In the genomic region with DNA sequence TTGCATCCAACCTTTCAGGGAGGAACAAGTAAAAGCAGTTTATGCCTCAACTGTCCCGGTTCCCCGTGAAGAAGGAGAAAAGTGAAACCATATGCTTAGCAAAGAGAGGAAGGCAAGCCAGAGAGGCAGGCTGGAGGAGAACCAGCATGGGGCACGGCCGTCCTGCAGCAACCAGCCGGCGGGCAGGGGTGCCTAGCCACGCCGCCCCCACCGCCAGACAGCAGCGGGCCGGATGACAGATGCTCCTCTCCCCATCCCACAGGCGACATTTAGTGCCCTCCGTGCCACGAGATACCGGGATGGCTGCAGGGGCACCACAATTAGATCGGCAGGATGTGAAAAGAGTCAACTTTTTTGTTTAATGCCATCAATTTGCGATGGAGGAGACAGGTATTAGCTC, we compare ENCODE assay signal across 27 cellular contexts.
A peak's percentile ranks its signal among the peaks of the same experiment; 100 is the strongest.
DNase-seq lines count a peak whose midpoint lies in the region; ATAC-seq and TF ChIP-seq lines count a peak whose summit lies in the region.
"Had no signal": no experiment of that assay in that cellular context is flagged by ENCODE, and none has a peak within 500 bp of the region (broad histone marks: within the 10 kb centered on the region; RNA-seq: fewer than 3 reads in every experiment).

No MANE protein-coding gene starts in this region.

- no peak for TF ChIP-seq EP300 in esophagus muscularis mucosa (IDR thresholded peaks at IDR 0.05)

- peak overlapping the region; percentile 58 for H3K4me3 Mint-ChIP-seq in type B pancreatic cell
- H3K4me3 Mint-ChIP-seq: activated B cell treated with CpG ODN at 0.5 μM for 24 hours; activated CD4-positive, alpha-beta T cell treated with anti-CD3 and anti-CD28 coated beads, Interleukin-2, amount 10 ng/mL, durations not matched to agents 7 days and 5 days; activated naive CD8-positive, alpha-beta T cell treated with anti-CD3 and anti-CD28 coated beads for 36 hours; central memory CD8-positive, alpha-beta T cell; stimulated activated memory B cell treated with anti-CD40 and anti-IgM and Interleukin-4, amounts not matched to agents 10 μg/mL and 1 μg/mL and 100 μg/mL, for 72 hours had no signal

- no peaks in the 10 kb centered on the region for H3K79me2 ChIP-seq in osteoblast (ENCODE audit: insufficient read depth, low read length)

- no peaks in the 10 kb centered on the region for H4K20me1 ChIP-seq in osteoblast (ENCODE audit: insufficient read depth, low read length)

- no peak for TF ChIP-seq POLR2A in heart left ventricle (IDR thresholded peaks at IDR 0.05)
- TF ChIP-seq POLR2A in esophagus muscularis mucosa (IDR thresholded peaks at IDR 0.05; ENCODE audit: low read depth), result no peak

- H3K27me3 Mint-ChIP-seq in type B pancreatic cell, result peaks cover 17% of the 10 kb centered on the region
- H3K27me3 Mint-ChIP-seq: activated naive CD8-positive, alpha-beta T cell treated with anti-CD3 and anti-CD28 coated beads for 36 hours had no signal

- WGBS in heart left ventricle, 4 donors, result 74 to 92% (median 84%) methylated on average over 17 of the region's 17 CpGs
- 62% methylated on average over 5 of the region's 17 CpGs for WGBS in esophagus muscularis mucosa

- peaks cover 17% of the 10 kb centered on the region for H3K4me1 Mint-ChIP-seq in type B pancreatic cell (ENCODE audit: unreplicated experiment)

- H3K27ac Mint-ChIP-seq in type B pancreatic cell, result no peak overlapping the region
- H3K27ac Mint-ChIP-seq: activated B cell treated with CpG ODN at 0.5 μM for 24 hours; activated CD4-positive, alpha-beta T cell treated with anti-CD3 and anti-CD28 coated beads, Interleukin-2, amount 10 ng/mL, durations not matched to agents 7 days and 5 days; activated naive CD8-positive, alpha-beta T cell treated with anti-CD3 and anti-CD28 coated beads for 36 hours; progenitor cell of endocrine pancreas; stimulated activated memory B cell treated with anti-CD40 and anti-IgM and Interleukin-4, amounts not matched to agents 10 μg/mL and 1 μg/mL and 100 μg/mL, for 72 hours had no signal

- H3K4me2 ChIP-seq in osteoblast (ENCODE audit: insufficient read depth, low read length), result peak overlapping the region; percentile 77
- H3K4me2 ChIP-seq: SK-N-SH had no signal

- peaks cover 0 to 15% (median 0%) of the 10 kb centered on the region in 12 donors for H3K4me1 ChIP-seq in heart left ventricle
- H3K4me1 ChIP-seq in esophagus muscularis mucosa, result peaks cover 0 to 6% (median 2%) of the 10 kb centered on the region in 4 donors
- H3K4me1 ChIP-seq in osteoblast (ENCODE audit: insufficient read depth, low read length), result peaks cover 17% of the 10 kb centered on the region
- H3K4me1 ChIP-seq: gastroesophageal sphincter, upper lobe of right lung had no signal

- H3K9me3 Mint-ChIP-seq in type B pancreatic cell, result no peaks in the 10 kb centered on the region
- H3K9me3 Mint-ChIP-seq: activated B cell treated with CpG ODN at 0.5 μM for 24 hours; activated CD4-positive, alpha-beta T cell treated with anti-CD3 and anti-CD28 coated beads, Interleukin-2, amount 10 ng/mL, durations not matched to agents 7 days and 5 days; activated naive CD8-positive, alpha-beta T cell treated with anti-CD3 and anti-CD28 coated beads for 36 hours; central memory CD8-positive, alpha-beta T cell had no signal

- no peaks in the 10 kb centered on the region for H3K9me3 ChIP-seq in heart left ventricle
- H3K9me3 ChIP-seq in esophagus muscularis mucosa, result no peaks in the 10 kb centered on the region
- H3K9me3 ChIP-seq in osteoblast (ENCODE audit: low read depth, low read length), result no peaks in the 10 kb centered on the region
- H3K9me3 ChIP-seq: gastroesophageal sphincter, neutrophil, SK-N-SH, upper lobe of right lung had no signal

- no peak for TF ChIP-seq CTCF in heart left ventricle (IDR thresholded peaks at IDR 0.05)
- TF ChIP-seq CTCF in esophagus muscularis mucosa (IDR thresholded peaks at IDR 0.05), result no peak
- no peak for TF ChIP-seq CTCF in osteoblast (IDR thresholded peaks at IDR 0.05; ENCODE audit: extremely low read depth, low read depth, low read length)
- TF ChIP-seq CTCF in type B pancreatic cell (conservative IDR thresholded peaks at IDR 0.05), result no peak

- no peak for ATAC-seq in heart left ventricle
- ATAC-seq in Right ventricle myocardium superior (ENCODE audit: poor library complexity), result no peak
- no peak for ATAC-seq in HG03439 (IDR thresholded peaks at IDR 0.05; ENCODE audit: unreplicated experiment)
- ATAC-seq: K562; stimulated activated memory B cell treated with anti-CD40 and anti-IgM and Interleukin-4, amounts not matched to agents 10 μg/mL and 1 μg/mL and 100 μg/mL, for 72 hours; upper lobe of right lung had no signal

- no peaks in the 10 kb centered on the region for H3K36me3 Mint-ChIP-seq in type B pancreatic cell
- H3K36me3 Mint-ChIP-seq: activated naive CD8-positive, alpha-beta T cell treated with anti-CD3 and anti-CD28 coated beads for 36 hours; stimulated activated memory B cell treated with anti-CD40 and anti-IgM and Interleukin-4, amounts not matched to agents 10 μg/mL and 1 μg/mL and 100 μg/mL, for 72 hours had no signal

- no peak for DNase-seq in heart left ventricle
- DNase-seq in Right ventricle myocardium superior, result no peak
- DNase-seq in esophagus muscularis mucosa (ENCODE audit: extremely low spot score), result no peak
- DNase-seq in osteoblast (ENCODE audit: insufficient read length, low spot score, missing footprints), result no peak
- DNase-seq in type B pancreatic cell (ENCODE audit: extremely low spot score, unreplicated experiment), result no peak
- no peak for DNase-seq in ecto neural progenitor cell (ENCODE audit: low spot score)
- DNase-seq in LoVo (ENCODE audit: low spot score), result no peak
- DNase-seq: activated B cell treated with CpG ODN at 0.5 μM for 24 hours; activated CD4-positive, alpha-beta T cell treated with anti-CD3 and anti-CD28 coated beads, Interleukin-2, amount 10 ng/mL, durations not matched to agents 7 days and 5 days; activated gamma-delta T cell; activated naive CD8-positive, alpha-beta T cell treated with anti-CD3 and anti-CD28 coated beads for 36 hours; hypothalamus; mesendoderm; NCI-H1105; NCI-H187; NCI-H510A treated with DMSO at 0.1 percent for 48 hours; SK-N-SH; substantia nigra; upper lobe of right lung had no signal

- peak overlapping the region in 1 of 12 donors; percentile 57 for H3K27ac ChIP-seq in heart left ventricle
- H3K27ac ChIP-seq in esophagus muscularis mucosa (replicated peaks in 1 of 4), result no peak overlapping the region
- H3K27ac ChIP-seq in osteoblast (ENCODE audit: low read depth, low read length), result no peak overlapping the region
- H3K27ac ChIP-seq: gastroesophageal sphincter, neutrophil, upper lobe of right lung had no signal

- H3K36me3 ChIP-seq in heart left ventricle (no peaks in the 10 kb centered on the region), esophagus muscularis mucosa (no peaks in the 10 kb centered on the region), osteoblast (ENCODE audit: insufficient read depth, low read length) (no peaks in the 10 kb centered on the region)
- H3K36me3 ChIP-seq: gastroesophageal sphincter, neutrophil, upper lobe of right lung had no signal

- H3K4me3 ChIP-seq in heart left ventricle, result peak overlapping the region in 8 of 12 donors; percentile 8 to 46 (median 32)
- peak overlapping the region; percentile 7 to 31 (median 22) for H3K4me3 ChIP-seq in esophagus muscularis mucosa
- peak overlapping the region; percentile 52 for H3K4me3 ChIP-seq in osteoblast (ENCODE audit: insufficient read depth, low read length)
- H3K4me3 ChIP-seq: K562, skin epidermis, upper lobe of right lung had no signal

- intact Hi-C loops in heart left ventricle (cut with DNase I), result loop anchor here in 2 of 10 donors (10.0 kb wide), 2 partner anchors 209 to 659 kb away; no protein-coding TSS in a partner anchor
- intact Hi-C loops in Right ventricle myocardium superior (cut with DNase I), result no loop called here
- intact Hi-C loops in esophagus muscularis mucosa (cut with DNase I), result no loop called here

- H2AFZ ChIP-seq in osteoblast (ENCODE audit: low read length), result no peak overlapping the region

- H3K27me3 ChIP-seq in heart left ventricle (peaks cover 0 to 4% (median 0%) of the 10 kb centered on the region in 9 donors), esophagus muscularis mucosa (peaks cover 0 to 43% (median 3%) of the 10 kb centered on the region in 4 donors), osteoblast (ENCODE audit: insufficient read depth, low read length) (no peaks in the 10 kb centered on the region)
